Comparison of ENCODE assay signal across 24 cellular contexts in genomic region chr7:45066409-45066808, GRCh38. TPM values are rescaled to one million over a fixed set of nuclear protein-coding genes. Genes with fewer than 3 reads are reported as not detected.
DNase-seq lines count a peak whose midpoint lies in the region; ATAC-seq and TF ChIP-seq lines count a peak whose summit lies in the region.
"Had no signal": no experiment of that assay in that cellular context is flagged by ENCODE, and none has a peak within 500 bp of the region (broad histone marks: within the 10 kb centered on the region; RNA-seq: fewer than 3 reads in every experiment).

No MANE protein-coding gene starts in this region.

- intact Hi-C loops in spleen (cut with DNase I; ENCODE audit: low total_unique reads): no loop called here

- no peak for ATAC-seq in activated CD4-positive, CD25-positive, alpha-beta regulatory T cell treated with anti-CD3 and anti-CD28 coated beads, Interleukin-2, amount 50 U/mL, for 24 hours
- no peak for ATAC-seq in activated naive CD8-positive, alpha-beta T cell treated with anti-CD3 and anti-CD28 coated beads, Interleukin-2, amount 50 U/mL, for 24 hours
- ATAC-seq: GM23338 had no signal

- H3K4me3 ChIP-seq in coronary artery (no peak overlapping the region), spleen (no peak overlapping the region)
- H3K4me3 ChIP-seq: BLaER1 treated with 17β-estradiol and CSF1 and Interleukin-3, amounts not matched to agents 10 nM and 100 nM; GM23338; Peyer's patch had no signal

- peaks cover 3% of the 10 kb centered on the region for H3K36me3 Mint-ChIP-seq in activated naive CD8-positive, alpha-beta T cell
- peaks cover 28% of the 10 kb centered on the region for H3K36me3 Mint-ChIP-seq in activated naive CD8-positive, alpha-beta T cell treated with anti-CD3 and anti-CD28 coated beads, Interleukin-2, amount 50 U/mL, for 24 hours (ENCODE audit: low read depth)

- peaks cover 4 to 100% (median 76%) of the 10 kb centered on the region in 6 donors for H3K36me3 ChIP-seq in spleen

- TF ChIP-seq POLR2A in spleen (IDR thresholded peaks at IDR 0.05): no peak

- no peak overlapping the region for H3K27ac ChIP-seq in coronary artery
- H3K27ac ChIP-seq in spleen: no peak overlapping the region
- H3K27ac ChIP-seq: 22Rv1; BLaER1 treated with 17β-estradiol and CSF1 and Interleukin-3, amounts not matched to agents 10 nM and 100 nM; Peyer's patch had no signal

- TF ChIP-seq CTCF in coronary artery (IDR thresholded peaks at IDR 0.05): no peak
- no peak for TF ChIP-seq CTCF in spleen (IDR thresholded peaks at IDR 0.05 in 8 of 11, conservative IDR thresholded peaks at IDR 0.05 in 3 of 11)

- H3K27me3 ChIP-seq in spleen (replicated peaks in 1 of 7): no peaks in the 10 kb centered on the region
- H3K27me3 ChIP-seq: BLaER1 treated with 17β-estradiol and CSF1 and Interleukin-3, amounts not matched to agents 10 nM and 100 nM; Peyer's patch had no signal

- peaks cover 27% of the 10 kb centered on the region for H3K4me1 Mint-ChIP-seq in activated naive CD8-positive, alpha-beta T cell (ENCODE audit: low read depth)
- peaks cover 23% of the 10 kb centered on the region for H3K4me1 Mint-ChIP-seq in activated naive CD8-positive, alpha-beta T cell treated with anti-CD3 and anti-CD28 coated beads, Interleukin-2, amount 50 U/mL, for 24 hours
- H3K4me1 Mint-ChIP-seq: GM23338 had no signal

- WGBS in spleen, 5 donors: 73 to 82% (median 77%) methylated on average over 7 of the region's 7 CpGs

- H3K9me3 ChIP-seq in spleen: no peaks in the 10 kb centered on the region
- H3K9me3 ChIP-seq: BLaER1 treated with 17β-estradiol and CSF1 and Interleukin-3, amounts not matched to agents 10 nM and 100 nM; Peyer's patch had no signal

- H3K9me3 Mint-ChIP-seq in activated naive CD8-positive, alpha-beta T cell (ENCODE audit: low read depth): no peaks in the 10 kb centered on the region
- H3K9me3 Mint-ChIP-seq in activated naive CD8-positive, alpha-beta T cell treated with anti-CD3 and anti-CD28 coated beads, Interleukin-2, amount 50 U/mL, for 24 hours: no peaks in the 10 kb centered on the region
- H3K9me3 Mint-ChIP-seq: GM23338 had no signal

- H3K4me1 ChIP-seq in spleen: peaks cover 11 to 71% (median 28%) of the 10 kb centered on the region in 6 donors
- H3K4me1 ChIP-seq: Peyer's patch had no signal

- DNase-seq in activated CD4-positive, CD25-positive, alpha-beta regulatory T cell treated with anti-CD3 and anti-CD28 coated beads, Interleukin-2, amount 50 U/mL, for 72 hours: peak; percentile 2
- DNase-seq in activated naive CD8-positive, alpha-beta T cell treated with anti-CD3 and anti-CD28 coated beads, Interleukin-2, amount 50 U/mL, for 24 hours: no peak
- DNase-seq in coronary artery (ENCODE audit: low spot score) (peak; percentile 21), spleen (peak; percentile 37), DMS153 (lab: John Stamatoyannopoulos, UW) (no peak), T-helper 9 cell (no peak)
- DNase-seq: ACHN; EL; GF-D8; HCEC 1CT; KG1; NCI-H1092 treated with DMSO at 0.1 percent for 48 hours; NCI-H1436 treated with DMSO at 0.1 percent for 48 hours; NCI-H1930; NCI-H226; NCI-H510A treated with DMSO at 0.1 percent for 48 hours; NCI-H774; NK-92 treated with Interleukin-12 subunit alpha and Interleukin-12 subunit beta, amount 100 ng/mL, for 24 hours had no signal

- H3K4me3 Mint-ChIP-seq in activated naive CD8-positive, alpha-beta T cell: no peak overlapping the region
- no peak overlapping the region for H3K4me3 Mint-ChIP-seq in activated naive CD8-positive, alpha-beta T cell treated with anti-CD3 and anti-CD28 coated beads, Interleukin-2, amount 50 U/mL, for 24 hours
- H3K4me3 Mint-ChIP-seq: GM23338 had no signal

- H3K27ac Mint-ChIP-seq in activated naive CD8-positive, alpha-beta T cell: peak overlapping the region; percentile 73
- H3K27ac Mint-ChIP-seq in activated naive CD8-positive, alpha-beta T cell treated with anti-CD3 and anti-CD28 coated beads, Interleukin-2, amount 50 U/mL, for 24 hours: no peak overlapping the region
- H3K27ac Mint-ChIP-seq: GM23338 had no signal

- no peaks in the 10 kb centered on the region for H3K27me3 Mint-ChIP-seq in activated naive CD8-positive, alpha-beta T cell
- H3K27me3 Mint-ChIP-seq in activated naive CD8-positive, alpha-beta T cell treated with anti-CD3 and anti-CD28 coated beads, Interleukin-2, amount 50 U/mL, for 24 hours: no peaks in the 10 kb centered on the region

RNA-seq across cellular contexts. Expression of gene NACAD, which starts 22.4 kb away (rescaled TPM):
- total RNA-seq in spleen: 1 to 10 TPM; 1.2 to 6.2 (median 3.4) TPM
- polyA plus RNA-seq in spleen: 1 to 10 TPM in 1 of 3 donors, under 1 TPM in 2; 0.30 to 1.0 (median 0.30) TPM

RNA-seq across cellular contexts. Expression of gene TBRG4, which starts 45.1 kb away (rescaled TPM):
- 10 to 100 TPM; 37.9 to 77.1 (median 67.4) TPM for total RNA-seq in spleen
- polyA plus RNA-seq in spleen: 10 to 100 TPM; 42.9 to 59.9 (median 46.2) TPM

Comparison
In these comparisons a context has a peak if more than half of its experiments do, and no peak if none do; other contexts are left out.
1. DNase-seq: peak in activated CD4-positive, CD25-positive, alpha-beta regulatory T cell treated with anti-CD3 and anti-CD28 coated beads, Interleukin-2, amount 50 U/mL, for 72 hours (single experiment), coronary artery (single experiment) and spleen (single experiment); none in activated naive CD8-positive, alpha-beta T cell treated with anti-CD3 and anti-CD28 coated beads, Interleukin-2, amount 50 U/mL, for 24 hours (single experiment), DMS153 (single experiment) and T-helper 9 cell (single experiment).